8 cellular contexts compared by ENCODE assay signal in genomic region chr12:50103767-50104321, GRCh38. TPM values are rescaled to one million over a fixed set of nuclear protein-coding genes. Genes with fewer than 3 reads are reported as not detected.
DNase-seq lines count a peak whose midpoint lies in the region; ATAC-seq and TF ChIP-seq lines count a peak whose summit lies in the region.

GPD1 (plus strand) TSS chr12:50104008; CDS start chr12:50104051, 43 bp downstream.

- H3K27ac Mint-ChIP-seq in endothelial cell (ENCODE audit: unreplicated experiment), result no peak within 1 kb of the TSS

- peaks cover 11% of the 10 kb centered on the region for H3K27me3 Mint-ChIP-seq in endothelial cell (ENCODE audit: unreplicated experiment)

- H3K9me3 Mint-ChIP-seq in endothelial cell (ENCODE audit: unreplicated experiment), result no peaks in the 10 kb centered on the region

- peak within 1 kb of the TSS in 1 of 4 donors; percentile 40 for H3K27ac ChIP-seq in upper lobe of left lung

- peak within 1 kb of the TSS in 2 of 4 donors; percentile 20 to 23 for H3K4me3 ChIP-seq in upper lobe of left lung

- peak in 1 of 4 donors; percentile 48 for TF ChIP-seq POLR2A in upper lobe of left lung (IDR thresholded peaks at IDR 0.05)

- no peak for TF ChIP-seq CTCF in endothelial cell (IDR thresholded peaks at IDR 0.05; ENCODE audit: unreplicated experiment)
- TF ChIP-seq CTCF in upper lobe of left lung (IDR thresholded peaks at IDR 0.05), result no peak

- peaks cover 8 to 31% (median 16%) of the 10 kb centered on the region in 4 donors for H3K36me3 ChIP-seq in upper lobe of left lung

- H3K4me3 Mint-ChIP-seq in endothelial cell (ENCODE audit: unreplicated experiment), result peak within 1 kb of the TSS; percentile 47

- H3K4me1 ChIP-seq in upper lobe of left lung, result peaks cover 8 to 15% (median 13%) of the 10 kb centered on the region in 4 donors

- H3K27me3 ChIP-seq in upper lobe of left lung, result no peaks in the 10 kb centered on the region

- H3K9me3 ChIP-seq in upper lobe of left lung, result no peaks in the 10 kb centered on the region

- no peak for TF ChIP-seq EP300 in upper lobe of left lung (IDR thresholded peaks at IDR 0.05)

- ATAC-seq in upper lobe of left lung (ENCODE audit: low FRiP score in 2 of 2), result peak; percentile 74 to 82
- ATAC-seq in HG03520 (IDR thresholded peaks at IDR 0.05; ENCODE audit: unreplicated experiment), result no peak
- no peak for ATAC-seq in HG02798 (IDR thresholded peaks at IDR 0.05; ENCODE audit: poor library complexity, unreplicated experiment)

- DNase-seq in activated effector memory CD4-positive, alpha-beta T cell treated with anti-CD3 and anti-CD28 coated beads, Interleukin-2, amount 50 U/mL, for 16 hours, result peak; percentile 74
- no peak for DNase-seq in activated effector memory CD4-positive, alpha-beta T cell treated with Interleukin-2 at 50 U/mL for 16 hours
- peak; percentile 32 for DNase-seq in RPMI7951 (ENCODE audit: low read depth)
- no peak for DNase-seq in endothelial cell (ENCODE audit: low spot score)
- DNase-seq in middle frontal gyrus (ENCODE audit: extremely low spot score, low spot score), result peak; percentile 79
- peak; percentile 77 to 89 for DNase-seq in upper lobe of left lung

- peaks cover 3% of the 10 kb centered on the region for H3K4me1 Mint-ChIP-seq in endothelial cell (ENCODE audit: unreplicated experiment)

- H3K36me3 Mint-ChIP-seq in endothelial cell (ENCODE audit: low read depth, unreplicated experiment), result peaks cover 22% of the 10 kb centered on the region

- 32 to 35% methylated on average over 10 to 13 of the region's 13 CpGs for WGBS in upper lobe of left lung, 2 donors

RNA-seq across cellular contexts. Expression of gene GPD1, which starts in this region (rescaled TPM):
- total RNA-seq in RPMI7951 (2014; rRNA removed; shearing (Covaris generic)), result 0.39 TPM in 1 of 2 replicates, not detected in the other
- total RNA-seq in endothelial cell (ENCODE audit: unreplicated experiment) (not detected), upper lobe of left lung (10 to 100 TPM in 5 of 6 donors, 1 to 10 TPM in 1; 2.1 to 73.1 (median 60.2) TPM)

Comparison
In these comparisons a context has a peak if more than half of its experiments do, and no peak if none do; other contexts are left out.
1. DNase-seq: peak in activated effector memory CD4-positive, alpha-beta T cell treated with anti-CD3 and anti-CD28 coated beads, Interleukin-2, amount 50 U/mL, for 16 hours (single experiment), middle frontal gyrus (single experiment) and upper lobe of left lung (2 of 2); none in activated effector memory CD4-positive, alpha-beta T cell treated with Interleukin-2 at 50 U/mL for 16 hours (single experiment) and endothelial cell (single experiment).
2. Peak in DNase-seq in RPMI7951; RNA of the gene not detected or under 1 TPM.
3. ATAC-seq: peak in upper lobe of left lung (2 of 2); none in HG03520 (single experiment) and HG02798 (single experiment).